17 cellular contexts compared by ENCODE assay signal in genomic region chr6:958531-958930, GRCh38.
DNase-seq lines count a peak whose midpoint lies in the region; ATAC-seq, FAIRE-seq and TF ChIP-seq lines count a peak whose summit lies in the region.
"Had no signal": no experiment of that assay in that cellular context is flagged by ENCODE, and none has a peak within 500 bp of the region (broad histone marks: within the 10 kb centered on the region; RNA-seq: fewer than 3 reads in every experiment).

No MANE protein-coding gene starts in this region.

- FAIRE-seq in astrocyte (lab: Jason Lieb, UNC), result peak; percentile 96

- DNase-seq in AG20443 (ENCODE audit: low spot score), result peak; percentile 85
- peak; percentile 91 for DNase-seq in HT1080 (ENCODE audit: low read depth)
- DNase-seq in astrocyte (ENCODE audit: low read depth), result peak; percentile 69
- DNase-seq in kidney glomerular epithelial cell (lab: John Stamatoyannopoulos, UW), result peak; percentile 25
- no peak for DNase-seq in 8988T
- DNase-seq in activated CD4-positive, CD25-positive, alpha-beta regulatory T cell (lab: John Stamatoyannopoulos, UW), result no peak
- no peak for DNase-seq in SKM-1 (lab: John Stamatoyannopoulos, UW; ENCODE audit: unreplicated experiment)
- DNase-seq: activated B cell treated with CpG ODN at 0.5 μM for 24 hours, activated T-cell treated with anti-CD3 and anti-CD28 coated beads for 4 hours, anterior cingulate cortex, midbrain, NCI-H1105 treated with DMSO at 0.1 percent for 48 hours, posterior cingulate gyrus, SHP77 treated with DMSO at 0.1 percent for 48 hours had no signal

- H3K4me2 ChIP-seq in astrocyte (ENCODE audit: low read length), result peak overlapping the region; percentile 22

- no peaks in the 10 kb centered on the region for H3K27me3 ChIP-seq in astrocyte (ENCODE audit: insufficient read depth, low read length)

- H3K36me3 ChIP-seq in astrocyte (ENCODE audit: insufficient read depth, low read length), result no peaks in the 10 kb centered on the region

- peaks cover 3% of the 10 kb centered on the region for H3K4me1 ChIP-seq in astrocyte (ENCODE audit: insufficient read depth, low read length)

- no peaks in the 10 kb centered on the region for H3K9me3 ChIP-seq in astrocyte (ENCODE audit: insufficient read depth, low read depth, low read length)

- no peak for ATAC-seq in activated T-helper 17 cell treated with anti-CD3 and anti-CD28 coated beads, Interleukin-2, amount 50 U/mL, for 72 hours (replicated peaks)
- ATAC-seq: stimulated activated memory B cell treated with anti-CD40 and anti-IgM and Interleukin-4, amounts not matched to agents 10 μg/mL and 1 μg/mL and 100 μg/mL, for 72 hours had no signal

- H3K4me3 ChIP-seq in astrocyte (ENCODE audit: insufficient read depth, low read depth, low read length), result no peak overlapping the region

- H3K9me3 Mint-ChIP-seq in astrocyte (ENCODE audit: unreplicated experiment), result no peaks in the 10 kb centered on the region
- no peaks in the 10 kb centered on the region for H3K9me3 Mint-ChIP-seq in activated T-helper 17 cell treated with anti-CD3 and anti-CD28 coated beads, Interleukin-2, amount 50 U/mL, for 72 hours
- H3K9me3 Mint-ChIP-seq: activated B cell treated with CpG ODN at 0.5 μM for 24 hours; stimulated activated memory B cell treated with anti-CD40 and anti-IgM and Interleukin-4, amounts not matched to agents 10 μg/mL and 1 μg/mL and 100 μg/mL, for 72 hours had no signal

- H2AFZ ChIP-seq in astrocyte (ENCODE audit: low read depth, low read length), result peak overlapping the region; percentile 3

- peaks cover 4% of the 10 kb centered on the region for H3K4me1 Mint-ChIP-seq in astrocyte (ENCODE audit: low read depth, unreplicated experiment)
- H3K4me1 Mint-ChIP-seq in activated T-helper 17 cell treated with anti-CD3 and anti-CD28 coated beads, Interleukin-2, amount 50 U/mL, for 72 hours, result no peaks in the 10 kb centered on the region
- H3K4me1 Mint-ChIP-seq: activated B cell treated with CpG ODN at 0.5 μM for 24 hours; CD14-positive monocyte; stimulated activated memory B cell treated with anti-CD40 and anti-IgM and Interleukin-4, amounts not matched to agents 10 μg/mL and 1 μg/mL and 100 μg/mL, for 72 hours had no signal

- H3K36me3 Mint-ChIP-seq in astrocyte (ENCODE audit: low read depth, unreplicated experiment), result no peaks in the 10 kb centered on the region
- H3K36me3 Mint-ChIP-seq in activated T-helper 17 cell treated with anti-CD3 and anti-CD28 coated beads, Interleukin-2, amount 50 U/mL, for 72 hours (ENCODE audit: low read depth), result no peaks in the 10 kb centered on the region
- H3K36me3 Mint-ChIP-seq: CD14-positive monocyte; stimulated activated memory B cell treated with anti-CD40 and anti-IgM and Interleukin-4, amounts not matched to agents 10 μg/mL and 1 μg/mL and 100 μg/mL, for 72 hours had no signal

- H4K20me1 ChIP-seq in astrocyte (ENCODE audit: insufficient read depth, low read length), result no peaks in the 10 kb centered on the region

- no peak overlapping the region for H3K9ac ChIP-seq in astrocyte (ENCODE audit: low read length)

- H3K27me3 Mint-ChIP-seq in astrocyte (ENCODE audit: low read depth, unreplicated experiment), result peaks cover 24% of the 10 kb centered on the region
- H3K27me3 Mint-ChIP-seq in activated T-helper 17 cell treated with anti-CD3 and anti-CD28 coated beads, Interleukin-2, amount 50 U/mL, for 72 hours, result peaks cover 30% of the 10 kb centered on the region

- no peak overlapping the region for H3K27ac ChIP-seq in astrocyte (ENCODE audit: low read depth, low read length)

- TF ChIP-seq CTCF in astrocyte (IDR thresholded peaks at IDR 0.05; ENCODE audit: insufficient read depth, low read depth, low read length), result no peak

- H3K79me2 ChIP-seq in astrocyte (ENCODE audit: insufficient read depth, low read length), result no peaks in the 10 kb centered on the region

- peak overlapping the region; percentile 43 for H3K27ac Mint-ChIP-seq in astrocyte (ENCODE audit: unreplicated experiment)
- H3K27ac Mint-ChIP-seq in activated T-helper 17 cell treated with anti-CD3 and anti-CD28 coated beads, Interleukin-2, amount 50 U/mL, for 72 hours, result no peak overlapping the region
- H3K27ac Mint-ChIP-seq: activated B cell treated with CpG ODN at 0.5 μM for 24 hours; CD14-positive monocyte; stimulated activated memory B cell treated with anti-CD40 and anti-IgM and Interleukin-4, amounts not matched to agents 10 μg/mL and 1 μg/mL and 100 μg/mL, for 72 hours had no signal

- no peak overlapping the region for H3K4me3 Mint-ChIP-seq in astrocyte (ENCODE audit: unreplicated experiment)
- no peak overlapping the region for H3K4me3 Mint-ChIP-seq in activated T-helper 17 cell treated with anti-CD3 and anti-CD28 coated beads, Interleukin-2, amount 50 U/mL, for 72 hours
- H3K4me3 Mint-ChIP-seq: activated B cell treated with CpG ODN at 0.5 μM for 24 hours; CD14-positive monocyte; stimulated activated memory B cell treated with anti-CD40 and anti-IgM and Interleukin-4, amounts not matched to agents 10 μg/mL and 1 μg/mL and 100 μg/mL, for 72 hours had no signal

Comparison
In these comparisons a context has a peak if more than half of its experiments do, and no peak if none do; other contexts are left out.
1. DNase-seq: peak in AG20443 (single experiment), HT1080 (single experiment), astrocyte (single experiment) and kidney glomerular epithelial cell (single experiment); none in 8988T (single experiment), activated CD4-positive, CD25-positive, alpha-beta regulatory T cell (0 of 4) and SKM-1 (single experiment).